Comparison of ENCODE assay signal across 26 cellular contexts in the genomic region with DNA sequence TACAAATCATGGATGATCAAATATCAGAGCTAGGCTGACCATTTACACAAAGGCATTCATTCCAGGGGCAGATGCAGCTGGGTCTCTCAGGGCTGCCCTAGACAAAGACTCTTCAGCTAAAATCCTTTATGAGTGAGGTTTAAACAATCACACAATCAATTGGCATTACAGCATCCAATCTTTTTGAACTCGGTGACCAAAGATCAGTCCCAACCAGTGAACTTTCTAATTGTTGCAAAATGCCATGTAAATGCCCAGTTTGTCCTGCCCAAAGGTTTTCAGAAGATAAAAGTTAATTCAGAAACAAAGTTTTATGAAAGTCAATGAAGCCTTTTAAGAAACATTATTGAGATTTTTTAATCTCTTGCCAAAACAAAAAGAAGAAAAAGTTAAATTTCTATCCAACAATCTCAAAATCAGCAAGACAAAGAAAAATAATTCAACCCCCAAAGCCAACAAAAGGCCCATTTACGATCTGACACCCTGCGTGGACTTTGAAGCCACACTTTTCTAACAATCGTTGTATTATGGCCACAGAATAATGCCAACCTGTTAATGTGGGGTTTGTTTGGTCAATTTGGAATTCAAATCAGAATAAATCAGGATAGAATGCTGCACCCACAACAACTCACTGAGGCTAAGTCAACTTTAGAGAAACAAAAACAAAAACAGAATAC. TPM values are rescaled to one million over a fixed set of nuclear protein-coding genes. Genes with fewer than 3 reads are reported as not detected.
A peak's percentile ranks its signal among the peaks of the same experiment; 100 is the strongest.
DNase-seq lines count a peak whose midpoint lies in the region; FAIRE-seq and TF ChIP-seq lines count a peak whose summit lies in the region.
"Had no signal": no experiment of that assay in that cellular context is flagged by ENCODE, and none has a peak within 500 bp of the region (broad histone marks: within the 10 kb centered on the region; RNA-seq: fewer than 3 reads in every experiment).

No MANE protein-coding gene starts in this region.

- H3K79me2 ChIP-seq in H1 (ENCODE audit: control insufficient read depth in 1 of 2, insufficient read depth in 2 of 2, low read length in 2 of 2) = no peaks in the 10 kb centered on the region

- no peak overlapping the region; the same call in 1 of the 2 replicates for H2AFZ ChIP-seq in H1 (ENCODE audit: low read length)

- H2BK12ac ChIP-seq in H1 (ENCODE audit: low read depth, low read length) = no peak overlapping the region; the same call in 1 of the 2 replicates

- H2BK120ac ChIP-seq in H1 (replicated peaks; ENCODE audit: low read depth, low read length) = no peak overlapping the region

- no peak overlapping the region for H3K14ac ChIP-seq in H1 (ENCODE audit: insufficient read length)

- H3K27me3 ChIP-seq in HAP-1 (ENCODE audit: low read depth) = no peaks in the 10 kb centered on the region
- no peaks in the 10 kb centered on the region for H3K27me3 ChIP-seq in H1 (replicated peaks in 1 of 4; ENCODE audit: control insufficient read depth in 3 of 4, extremely low read depth in 1 of 4, insufficient read depth in 3 of 4, low read length in 3 of 4)
- H3K27me3 ChIP-seq in liver (ENCODE audit: control insufficient read depth in 4 of 4, insufficient read depth in 4 of 4, low read length in 3 of 4) = no peaks in the 10 kb centered on the region
- H3K27me3 ChIP-seq in ovary = no peaks in the 10 kb centered on the region
- H3K27me3 ChIP-seq: ascending aorta, BE2C had no signal

- in situ Hi-C loops in HAP-1 (cut with MboI; ENCODE audit: low sequenced_read_pairs) = no loop called here

- FAIRE-seq in H1 (lab: Jason Lieb, UNC) = no peak

- no peak overlapping the region for H4K5ac ChIP-seq in H1 (ENCODE audit: insufficient read length, low read depth, low read length)

- H3K4ac ChIP-seq in H1 (replicated peaks; ENCODE audit: insufficient read length, low read depth, low read length) = no peak overlapping the region

- no peak overlapping the region for H3K27ac ChIP-seq in H1 (ENCODE audit: low read depth, low read length)
- H3K27ac ChIP-seq in liver (ENCODE audit: low read depth in 1 of 2, low read length in 2 of 2) = peak overlapping the region; percentile 63 to 74
- H3K27ac ChIP-seq in ovary = no peak overlapping the region
- H3K27ac ChIP-seq: ascending aorta, psoas muscle had no signal

- H3K4me3 ChIP-seq in HAP-1 (no peak overlapping the region), H1 (ENCODE audit: extremely low read depth in 1 of 4, insufficient read depth in 2 of 4, low read depth in 3 of 4, low read length in 4 of 4) (no peak overlapping the region), liver (ENCODE audit: low read depth in 1 of 3, low read length in 3 of 3) (no peak overlapping the region), lower leg skin (ENCODE audit: low read depth, poor library complexity, severe bottlenecking) (no peak overlapping the region), ovary (no peak overlapping the region)
- H3K4me3 ChIP-seq: ascending aorta, lung, psoas muscle had no signal

- H4K20me1 ChIP-seq in H1 (replicated peaks in 1 of 2; ENCODE audit: control insufficient read depth in 1 of 2, insufficient read depth in 2 of 2, low read length in 2 of 2) = no peaks in the 10 kb centered on the region

- H3K23ac ChIP-seq in H1 (ENCODE audit: insufficient read length) = no peak overlapping the region

- TF ChIP-seq RAD21 in H1 (IDR thresholded peaks at IDR 0.05 in 1 of 2, conservative IDR thresholded peaks at IDR 0.05 in 1 of 2; ENCODE audit: low read depth in 2 of 2, low read length in 2 of 2) = no peak
- TF ChIP-seq RAD21 in liver (IDR thresholded peaks at IDR 0.05) = peak; percentile 30 to 35

- POLR2A ChIA-PET in H1 (lab: Charles Lee; ENCODE audit: partially characterized antibody) = no interaction called here

- no peaks in the 10 kb centered on the region for H3K9me3 ChIP-seq in HAP-1
- H3K9me3 ChIP-seq in H1 (ENCODE audit: insufficient read depth in 2 of 2, low read depth in 1 of 2, low read length in 1 of 2) = peaks cover 0 to under 1% of the 10 kb centered on the region in 2 experiments; a peak in 1 of 4 replicates
- H3K9me3 ChIP-seq in liver (ENCODE audit: control insufficient read depth in 4 of 4, low read length in 3 of 4) = no peaks in the 10 kb centered on the region
- no peaks in the 10 kb centered on the region for H3K9me3 ChIP-seq in ovary
- H3K9me3 ChIP-seq: ascending aorta, BE2C, psoas muscle had no signal

- 87% methylated on average over 4 of the region's 4 CpGs; no CpG with 5 or more reads in 1 of the 2 experiments for WGBS in H1 (ENCODE audit: extremely low coverage in 1 of 2, insufficient coverage in 1 of 2, insufficient read length in 1 of 2, insufficient replicate concordance in 2 of 2, low coverage in 1 of 2, low lambda C conversion rate in 2 of 2, missing lambda C conversion rate in 1 of 2), 2 experiments
- WGBS in liver = 27% methylated on average over 4 of the region's 4 CpGs
- 50 to 63% methylated on average over 4 of the region's 4 CpGs for WGBS in lower leg skin, 2 donors
- 60 to 72% (median 61%) methylated on average over 4 of the region's 4 CpGs for WGBS in ovary, 3 donors

- H3K4me2 ChIP-seq in H1 (ENCODE audit: insufficient read depth in 1 of 2, low read depth in 2 of 2, low read length in 2 of 2) = no peak overlapping the region

- no peak overlapping the region for H4K8ac ChIP-seq in H1 (ENCODE audit: extremely low read depth, insufficient read depth, low read length)

- intact Hi-C loops in lower leg skin (cut with DNase I; ENCODE audit: low total_unique reads) (no loop called here), ovary (cut with DNase I) (no loop called here)

- TF ChIP-seq POLR2A in H1 (IDR thresholded peaks at IDR 0.05; ENCODE audit: control extremely low read depth in 1 of 2, low read depth in 2 of 2, low read length in 2 of 2) (no peak), lower leg skin (IDR thresholded peaks at IDR 0.05) (no peak), ovary (IDR thresholded peaks at IDR 0.05) (no peak)

- H2BK20ac ChIP-seq in H1 (ENCODE audit: low read length) = 0 out of 2 replicates have a peak overlapping the region, but pooled peaks have one; percentile 5

- no peak overlapping the region for H2BK15ac ChIP-seq in H1 (ENCODE audit: low read length)

- no peak overlapping the region for H4K91ac ChIP-seq in H1 (replicated peaks; ENCODE audit: insufficient read length, low read length)

- no peak overlapping the region for H3K9ac ChIP-seq in H1 (replicated peaks in 1 of 4; ENCODE audit: extremely low read depth in 1 of 4, low read depth in 3 of 4, low read length in 3 of 4)
- H3K9ac ChIP-seq in liver (ENCODE audit: low read depth in 1 of 2, low read length in 2 of 2) = no peak overlapping the region

- H3K23me2 ChIP-seq in H1 (ENCODE audit: low read depth, low read length) = peaks cover 2% of the 10 kb centered on the region; the same call in 1 of the 2 replicates

- H2AK5ac ChIP-seq in H1 (ENCODE audit: low read depth, low read length) = no peak overlapping the region

- no peak for TF ChIP-seq EP300 in H1 (IDR thresholded peaks at IDR 0.05; ENCODE audit: borderline replicate concordance in 1 of 2, low read depth in 2 of 2, low read length in 2 of 2)
- no peak for TF ChIP-seq EP300 in ovary (IDR thresholded peaks at IDR 0.05)

- no peak overlapping the region for H2BK5ac ChIP-seq in H1 (ENCODE audit: low read depth, low read length)

- TF ChIP-seq CTCF in H1 (IDR thresholded peaks at IDR 0.05; ENCODE audit: control extremely low read depth in 1 of 3, insufficient read depth in 1 of 3, low read depth in 1 of 3, low read length in 3 of 3) (no peak), liver (IDR thresholded peaks at IDR 0.05; ENCODE audit: low read depth, low read length, missing input control) (no peak), lower leg skin (IDR thresholded peaks at IDR 0.05) (no peak), ovary (IDR thresholded peaks at IDR 0.05) (no peak)

- 0 out of 2 replicates have a peak overlapping the region, but pooled peaks have one; percentile 36 for H3K18ac ChIP-seq in H1 (ENCODE audit: extremely low read depth, low read length)

- no peaks in the 10 kb centered on the region for H3K79me1 ChIP-seq in H1 (ENCODE audit: low read depth, low read length)

- CTCF ChIA-PET in H1 (lab: Charles Lee; ENCODE audit: partially characterized antibody) = interaction anchor here (1.5 kb wide), 1 partner anchor 15 kb away, joined by 5 read pairs; no protein-coding TSS in a partner anchor

- H3K36me3 ChIP-seq in HAP-1 (replicated peaks) (no peaks in the 10 kb centered on the region), H1 (ENCODE audit: control insufficient read depth in 2 of 4, insufficient read depth in 4 of 4, low read length in 3 of 4) (no peaks in the 10 kb centered on the region), liver (ENCODE audit: control insufficient read depth in 4 of 4, insufficient read depth in 3 of 4, low read depth in 1 of 4, low read length in 3 of 4) (no peaks in the 10 kb centered on the region), ovary (no peaks in the 10 kb centered on the region)
- H3K36me3 ChIP-seq: ascending aorta, BE2C had no signal

- DNase-seq in HAP-1 (ENCODE audit: low spot score in 2 of 2) (peak; percentile 50 to 62), H1 (ENCODE audit: low read depth in 1 of 2, low spot score in 2 of 2) (no peak), putamen (ENCODE audit: low spot score) (peak; percentile 94), NCI-H446 treated with DMSO at 0.1 percent for 48 hours (lab: John Stamatoyannopoulos, UW) (no peak), lower leg skin (ENCODE audit: low spot score in 2 of 2) (no peak), ovary (no peak), NCI-H2227 (lab: John Stamatoyannopoulos, UW; ENCODE audit: unreplicated experiment) (no peak)
- DNase-seq: activated CD4-positive, alpha-beta T cell treated with anti-CD3 and anti-CD28 coated beads, Interleukin-2, amount 50 U/mL, for 48 hours; activated CD8-positive, alpha-beta memory T cell treated with anti-CD3 and anti-CD28 coated beads, Interleukin-2, amount 50 U/mL, for 4 hours; BE2C; DMS153; islet precursor cell; NCI-H1048; NCI-H1694 treated with DMSO at 0.1 percent for 48 hours; NCI-H2171 treated with DMSO at 0.1 percent for 48 hours; psoas muscle; SHP77; stimulated activated naive CD4-positive, alpha-beta T cell; SW 1271; T1000 had no signal

- H3K4me1 ChIP-seq in HAP-1 (peaks cover 8% of the 10 kb centered on the region), H1 (replicated peaks in 1 of 4; ENCODE audit: control insufficient read depth in 3 of 4, insufficient read depth in 4 of 4, low read length in 3 of 4) (peaks cover 0 to 6% (median 2%) of the 10 kb centered on the region in 4 experiments; a peak in 2 of 7 replicates), liver (ENCODE audit: control insufficient read depth in 4 of 4, insufficient read depth in 4 of 4, low read length in 3 of 4) (peaks cover 0 to 11% (median 11%) of the 10 kb centered on the region in 4 donors), ovary (ENCODE audit: insufficient read depth) (no peaks in the 10 kb centered on the region)
- H3K4me1 ChIP-seq: ascending aorta, BE2C, psoas muscle had no signal

- H3K56ac ChIP-seq in H1 (replicated peaks; ENCODE audit: insufficient read length, low read depth, low read length) = no peak overlapping the region

RNA-seq across cellular contexts. Expression of a gene that starts 40.9 kb away (rescaled TPM):
- 15.5 and 17.4 TPM in 2 replicates for total RNA-seq in H1 (2021; fragmentation: NEBNext Ultra II Directional; extraction: Animal tissue kit (Norgen Biotek cat#: 25700))
- polyA plus RNA-seq in H1 (2011; rRNA removed) (1.5 and 3.1 TPM in 2 replicates), liver (10 to 100 TPM in 1 of 2 donors, 1 to 10 TPM in 1; 5.9 to 11.5 TPM), ovary (under 1 TPM; 0.17 to 0.24 TPM)
- polyA plus RNA-seq in H1 (2011; cell fraction: cytosol; rRNA removed) = 2.2 TPM
- 3.0 TPM for polyA plus RNA-seq in H1 (2011; cell fraction: nucleus; rRNA removed)
- polyA plus RNA-seq in H1 (2012, experiment 1 of 2) = 5.0 to 7.8 TPM (median 6.1 TPM) in 4 replicates
- 5.4 TPM for polyA plus RNA-seq in H1 (2012, experiment 2 of 2)
- polyA plus RNA-seq in H1 (2013, experiment 1 of 2) = 24.4 TPM
- polyA plus RNA-seq in H1 (2013, experiment 2 of 2) = 24.6 TPM
- 3.4 and 4.6 TPM in 2 replicates for polyA minus RNA-seq in H1 (2011; rRNA and poly(A)+ RNA removed)
- polyA minus RNA-seq in H1 (2011; cell fraction: cytosol; rRNA and poly(A)+ RNA removed) = 2.7 TPM
- polyA minus RNA-seq in H1 (2011; cell fraction: nucleus; rRNA and poly(A)+ RNA removed) = 5.5 TPM
- total RNA-seq in liver (10 to 100 TPM in 1 of 2 donors, under 1 TPM in 1; 0.33 to 12.0 TPM), lower leg skin (1 to 10 TPM; 3.9 to 8.0 (median 5.3) TPM), ovary (1 to 10 TPM in 1 of 7 donors, under 1 TPM in 5, not detected in 1; 0.08 to 2.1 (median 0.28) TPM)
- total RNA-seq: activated naive CD4-positive, alpha-beta T cell treated with anti-CD3 and anti-CD28 coated beads, Interleukin-2, amount 50 U/mL, for 72 hours; activated T-helper 17 cell treated with anti-CD3 and anti-CD28 coated beads, Interleukin-2, amount 50 U/mL, for 72 hours; ascending aorta had no signal
- polyA plus RNA-seq: IgD-negative memory B cell had no signal

Comparison
In these comparisons a context has a peak if more than half of its experiments do, and no peak if none do; other contexts are left out.
1. DNase-seq: peak in HAP-1 (2 of 2) and putamen (single experiment); none in H1 (0 of 2), NCI-H446 treated with DMSO at 0.1 percent for 48 hours (single experiment), lower leg skin (0 of 2), ovary (0 of 5) and NCI-H2227 (single experiment).
2. H3K27ac ChIP-seq: peak in liver (2 of 2); none in H1 (single experiment) and ovary (0 of 2).